In genomic region chr20:20220137-20220536, GRCh38 we compare ENCODE assay signal across 11 cellular contexts.
"Had no signal": no experiment of that assay in that cellular context is flagged by ENCODE, and none has a peak within 500 bp of the region (broad histone marks: within the 10 kb centered on the region; RNA-seq: fewer than 3 reads in every experiment).

No MANE protein-coding gene starts in this region.

- ATAC-seq: GM23338, HCT116 had no signal

- H3K9me3 Mint-ChIP-seq: HFFc6 had no signal

- H3K4me3 Mint-ChIP-seq: GM23338, H9, HFFc6 had no signal

- DNase-seq: GM23248, GOT3, H7, H9, HCEC 1CT, HFFc6 had no signal

- H3K9me3 ChIP-seq: HAP-1 had no signal

- H3K27ac Mint-ChIP-seq: GM23338, H9, HFFc6 had no signal

- FAIRE-seq: H1, H54 had no signal

- H3K4me3 ChIP-seq: GM23248, GM23338, HAP-1 had no signal

- H3K27ac ChIP-seq: GM23248 had no signal

- H3K36me3 ChIP-seq: HAP-1 had no signal
